In the genomic region with DNA sequence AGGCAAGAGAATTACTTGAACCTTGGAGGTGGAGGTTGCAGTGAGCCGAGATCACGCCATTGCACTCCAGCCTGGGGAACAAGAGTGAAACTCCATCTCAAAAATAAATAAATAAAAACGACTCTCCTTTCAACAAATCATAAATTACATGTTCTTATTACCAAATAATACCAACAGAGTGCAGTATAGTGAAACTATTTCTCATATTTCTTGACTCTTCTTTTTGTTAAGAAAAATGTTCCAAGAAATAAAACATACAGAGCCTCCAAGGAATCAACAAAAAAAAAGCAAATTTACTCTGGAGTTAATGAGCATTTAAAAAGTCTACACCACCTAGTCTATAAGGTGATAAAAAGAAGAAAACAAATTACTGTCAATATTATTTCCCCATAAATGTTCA, we compare ENCODE assay signal across 15 cellular contexts.
A peak's percentile ranks its signal among the peaks of the same experiment; 100 is the strongest.
DNase-seq lines count a peak whose midpoint lies in the region; ATAC-seq and TF ChIP-seq lines count a peak whose summit lies in the region.
"Had no signal": no experiment of that assay in that cellular context is flagged by ENCODE, and none has a peak within 500 bp of the region (broad histone marks: within the 10 kb centered on the region; RNA-seq: fewer than 3 reads in every experiment).

No MANE protein-coding gene starts in this region.

- CTCF ChIA-PET in activated CD4-positive, alpha-beta memory T cell treated with anti-CD3 and anti-CD28 coated beads for 36 hours (lab: Charles Lee), result interaction anchor here (0.8 to 2.1 kb wide), 4 partner anchors 80 to 342 kb away, joined by 3 to 6 read pairs (median 4); no protein-coding TSS in a partner anchor
- CTCF ChIA-PET in activated CD4-positive, alpha-beta memory T cell treated with anti-CD3 and anti-CD28 coated beads, Interleukin-2, amount 10 ng/mL, durations not matched to agents 7 days and 5 days (lab: Charles Lee), result no interaction called here

- DNase-seq in activated CD4-positive, alpha-beta memory T cell treated with anti-CD3 and anti-CD28 coated beads for 36 hours, result no peak
- DNase-seq in activated CD4-positive, alpha-beta memory T cell treated with anti-CD3 and anti-CD28 coated beads, Interleukin-2, amount 10 ng/mL, durations not matched to agents 7 days and 5 days, result no peak
- DNase-seq in RWPE2 (ENCODE audit: low spot score) (no peak), fibroblast of the aortic adventitia (ENCODE audit: low read depth) (peak; percentile 57), gastrocnemius medialis (no peak), globus pallidus (ENCODE audit: low spot score) (no peak)
- DNase-seq: activated CD4-positive, alpha-beta T cell treated with anti-CD3 and anti-CD28 coated beads, Interleukin-2, amount 50 U/mL, for 48 hours; activated effector memory CD4-positive, alpha-beta T cell treated with anti-CD3 and anti-CD28 coated beads, Interleukin-2, amount 50 U/mL, for 16 hours; NCI-H82; T1000; upper lobe of left lung had no signal

- H3K27ac ChIP-seq in RWPE2 (ENCODE audit: poor library complexity, severe bottlenecking), result no peak overlapping the region
- peak overlapping the region in 3 of 4 donors; percentile 38 to 47 (median 46) for H3K27ac ChIP-seq in gastrocnemius medialis
- H3K27ac ChIP-seq: upper lobe of left lung had no signal

- H3K27me3 Mint-ChIP-seq in activated CD4-positive, alpha-beta memory T cell treated with anti-CD3 and anti-CD28 coated beads for 36 hours, result no peaks in the 10 kb centered on the region
- H3K27me3 Mint-ChIP-seq in activated CD4-positive, alpha-beta memory T cell treated with anti-CD3 and anti-CD28 coated beads, Interleukin-2, amount 10 ng/mL, durations not matched to agents 7 days and 5 days, result no peaks in the 10 kb centered on the region
- H3K27me3 Mint-ChIP-seq: progenitor cell of endocrine pancreas had no signal

- no peaks in the 10 kb centered on the region for H3K4me1 ChIP-seq in RWPE2 (ENCODE audit: insufficient read depth, poor library complexity, severe bottlenecking)
- peaks cover 9 to 19% of the 10 kb centered on the region in 2 donors for H3K4me1 ChIP-seq in gastrocnemius medialis

- peaks cover 13% of the 10 kb centered on the region for H3K36me3 Mint-ChIP-seq in activated CD4-positive, alpha-beta memory T cell treated with anti-CD3 and anti-CD28 coated beads for 36 hours
- peaks cover 25% of the 10 kb centered on the region for H3K36me3 Mint-ChIP-seq in activated CD4-positive, alpha-beta memory T cell treated with anti-CD3 and anti-CD28 coated beads, Interleukin-2, amount 10 ng/mL, durations not matched to agents 7 days and 5 days (ENCODE audit: low read depth)

- ATAC-seq in RWPE2 (ENCODE audit: low read depth), result no peak
- no peak for ATAC-seq in gastrocnemius medialis
- no peak for ATAC-seq in GM21619 (IDR thresholded peaks at IDR 0.05; ENCODE audit: unreplicated experiment)
- no peak for ATAC-seq in GM18502 (IDR thresholded peaks at IDR 0.05; ENCODE audit: poor library complexity, unreplicated experiment)

- in situ Hi-C loops in gastrocnemius medialis (cut with MboI; ENCODE audit: low sequenced_read_pairs in 4 of 4), result no loop called here

- no peaks in the 10 kb centered on the region for H3K9me3 Mint-ChIP-seq in activated CD4-positive, alpha-beta memory T cell treated with anti-CD3 and anti-CD28 coated beads for 36 hours
- no peaks in the 10 kb centered on the region for H3K9me3 Mint-ChIP-seq in activated CD4-positive, alpha-beta memory T cell treated with anti-CD3 and anti-CD28 coated beads, Interleukin-2, amount 10 ng/mL, durations not matched to agents 7 days and 5 days

- H3K9me3 ChIP-seq in RWPE2 (ENCODE audit: severe bottlenecking), result no peaks in the 10 kb centered on the region
- no peaks in the 10 kb centered on the region for H3K9me3 ChIP-seq in gastrocnemius medialis
- H3K9me3 ChIP-seq: MG63, upper lobe of left lung had no signal

- intact Hi-C loops in activated CD4-positive, alpha-beta memory T cell treated with anti-CD3 and anti-CD28 coated beads for 36 hours (cut with micrococcal nuclease), result no loop called here
- intact Hi-C loops in gastrocnemius medialis (cut with DNase I; ENCODE audit: low total_unique reads), result loop anchor here (5.0 kb wide), 1 partner anchor 342 kb away; no protein-coding TSS in a partner anchor

- peak overlapping the region; percentile 18 for H3K27ac Mint-ChIP-seq in activated CD4-positive, alpha-beta memory T cell treated with anti-CD3 and anti-CD28 coated beads for 36 hours
- no peak overlapping the region for H3K27ac Mint-ChIP-seq in activated CD4-positive, alpha-beta memory T cell treated with anti-CD3 and anti-CD28 coated beads, Interleukin-2, amount 10 ng/mL, durations not matched to agents 7 days and 5 days
- H3K27ac Mint-ChIP-seq: progenitor cell of endocrine pancreas had no signal

- no peak for TF ChIP-seq POLR2A in gastrocnemius medialis (IDR thresholded peaks at IDR 0.05)

- H3K4me3 ChIP-seq in RWPE2 (ENCODE audit: severe bottlenecking) (no peak overlapping the region), fibroblast of the aortic adventitia (ENCODE audit: low read depth, low read length) (no peak overlapping the region), gastrocnemius medialis (peak overlapping the region in 1 of 4 donors; percentile 15)
- H3K4me3 ChIP-seq: MG63, upper lobe of left lung had no signal

- POLR2A ChIA-PET in activated CD4-positive, alpha-beta memory T cell treated with anti-CD3 and anti-CD28 coated beads for 36 hours (lab: Charles Lee), result no interaction called here
- POLR2A ChIA-PET in activated CD4-positive, alpha-beta memory T cell treated with anti-CD3 and anti-CD28 coated beads, Interleukin-2, amount 10 ng/mL, durations not matched to agents 7 days and 5 days (lab: Charles Lee), result no interaction called here

- H3K36me3 ChIP-seq in RWPE2 (ENCODE audit: low read depth) (no peaks in the 10 kb centered on the region), gastrocnemius medialis (no peaks in the 10 kb centered on the region)
- H3K36me3 ChIP-seq: MG63, upper lobe of left lung had no signal

- TF ChIP-seq CTCF in RWPE2 (IDR thresholded peaks at IDR 0.05; ENCODE audit: poor library complexity, severe bottlenecking) (peak; percentile 8), fibroblast of the aortic adventitia (IDR thresholded peaks at IDR 0.05; ENCODE audit: insufficient read depth, low read length) (no peak), gastrocnemius medialis (IDR thresholded peaks at IDR 0.05 in 4 of 5, conservative IDR thresholded peaks at IDR 0.05 in 1 of 5) (no peak)

- no peak overlapping the region for H3K4me3 Mint-ChIP-seq in activated CD4-positive, alpha-beta memory T cell treated with anti-CD3 and anti-CD28 coated beads for 36 hours
- H3K4me3 Mint-ChIP-seq in activated CD4-positive, alpha-beta memory T cell treated with anti-CD3 and anti-CD28 coated beads, Interleukin-2, amount 10 ng/mL, durations not matched to agents 7 days and 5 days, result no peak overlapping the region

- H3K27me3 ChIP-seq in RWPE2 (ENCODE audit: insufficient read depth, poor library complexity, severe bottlenecking), result no peaks in the 10 kb centered on the region
- H3K27me3 ChIP-seq in gastrocnemius medialis, result no peaks in the 10 kb centered on the region
- H3K27me3 ChIP-seq: MG63, upper lobe of left lung had no signal

- peaks cover 72% of the 10 kb centered on the region for H3K4me1 Mint-ChIP-seq in activated CD4-positive, alpha-beta memory T cell treated with anti-CD3 and anti-CD28 coated beads for 36 hours (ENCODE audit: low read depth)
- H3K4me1 Mint-ChIP-seq in activated CD4-positive, alpha-beta memory T cell treated with anti-CD3 and anti-CD28 coated beads, Interleukin-2, amount 10 ng/mL, durations not matched to agents 7 days and 5 days, result peaks cover 42% of the 10 kb centered on the region
